8 cellular contexts compared by ENCODE assay signal in genomic region chr1:32964461-32965250, GRCh38. TPM values are rescaled to one million over a fixed set of nuclear protein-coding genes. Genes with fewer than 3 reads are reported as not detected.
DNase-seq lines count a peak whose midpoint lies in the region; ATAC-seq lines count a peak whose summit lies in the region.

Gene RNF19B, minus strand, starts transcription at chr1:32964809. Its CDS starts 124 bp downstream, at chr1:32964685.

- H3K4me1 ChIP-seq in CD4-positive, alpha-beta memory T cell (ENCODE audit: insufficient read depth, low read length) = peaks cover 38% of the 10 kb centered on the region

- H3K9me3 ChIP-seq in CD4-positive, alpha-beta memory T cell (ENCODE audit: control insufficient read depth in 1 of 2, low read length in 2 of 2) = no peaks in the 10 kb centered on the region

- peak within 1 kb of the TSS; percentile 90 to 97 (median 95) for H3K27ac Mint-ChIP-seq in CD4-positive, alpha-beta memory T cell

- POLR2A ChIA-PET in CD4-positive, alpha-beta memory T cell (lab: Charles Lee; ENCODE audit: partially characterized antibody) = interaction anchor here (0.8 to 12.9 kb wide), 32 partner anchors 10 to 217 kb away, joined by 3 to 205 read pairs (median 6); partner anchors contain the start of genes AZIN2, S100PBP, TRIM62 and YARS1

- H3K27me3 Mint-ChIP-seq in CD4-positive, alpha-beta memory T cell = no peaks in the 10 kb centered on the region

- ATAC-seq in GM19463 (IDR thresholded peaks at IDR 0.05; ENCODE audit: unreplicated experiment) = peak; percentile 90

- peak; percentile 92 to 95 (median 93) for DNase-seq in CD4-positive, alpha-beta memory T cell
- DNase-seq in HS-27A (ENCODE audit: low read depth) (peak; percentile 89), NK-92 (lab: John Stamatoyannopoulos, UW; ENCODE audit: unreplicated experiment) (peak; percentile 28), lung microvascular endothelial cell (ENCODE audit: low read depth in 2 of 2) (peak; percentile 96)
- peak; percentile 82 to 90 for DNase-seq in activated CD8-positive, alpha-beta memory T cell treated with anti-CD3 and anti-CD28 coated beads for 1 hour (ENCODE audit: extremely low read depth in 1 of 2, low read depth in 1 of 2)
- DNase-seq in effector CD4-positive, alpha-beta T cell = peak; percentile 89
- DNase-seq in stimulated activated CD4-positive, alpha-beta T cell treated with anti-CD3 and anti-CD28 coated beads, TNF-alpha, amount 100 ng/mL, for 48 hours (ENCODE audit: low read depth in 3 of 3) = peak; percentile 91 to 94 (median 93)

- H3K9me3 Mint-ChIP-seq in CD4-positive, alpha-beta memory T cell = peaks cover 0 to 1% (median 0%) of the 10 kb centered on the region in 8 donors

- H3K36me3 ChIP-seq in CD4-positive, alpha-beta memory T cell (ENCODE audit: insufficient read depth, low read length) = no peaks in the 10 kb centered on the region

- peaks cover 0 to 10% of the 10 kb centered on the region in 2 donors for H3K36me3 Mint-ChIP-seq in CD4-positive, alpha-beta memory T cell

- peaks cover 27 to 47% (median 33%) of the 10 kb centered on the region in 4 donors for H3K4me1 Mint-ChIP-seq in CD4-positive, alpha-beta memory T cell

- peak within 1 kb of the TSS; percentile 87 to 94 (median 90) for H3K4me3 Mint-ChIP-seq in CD4-positive, alpha-beta memory T cell

- intact Hi-C loops in CD4-positive, alpha-beta memory T cell (cut with micrococcal nuclease) = loop anchor here (1.0 to 5.0 kb wide), 4 partner anchors 17 to 147 kb away; partner anchors contain the start of genes AZIN2, S100PBP and YARS1

- peak within 1 kb of the TSS; percentile 63 for H3K27ac ChIP-seq in CD4-positive, alpha-beta memory T cell (ENCODE audit: low read depth, low read length)

- H3K27me3 ChIP-seq in CD4-positive, alpha-beta memory T cell (ENCODE audit: insufficient read depth, low read length) = no peaks in the 10 kb centered on the region

- CTCF ChIA-PET in CD4-positive, alpha-beta memory T cell (lab: Charles Lee; ENCODE audit: partially characterized antibody) = interaction anchor here (0.8 to 1.9 kb wide), 10 partner anchors 8 to 119 kb away, joined by 3 to 6 read pairs (median 4); no protein-coding TSS in a partner anchor

- H3K4me3 ChIP-seq in CD4-positive, alpha-beta memory T cell (ENCODE audit: low read length in 2 of 2) = peak within 1 kb of the TSS; percentile 76 to 79

RNA-seq across cellular contexts. Expression of gene RNF19B, which starts in this region (rescaled TPM):
- total RNA-seq in CD4-positive, alpha-beta memory T cell = 10 to 100 TPM; 28.5 to 30.6 TPM
- polyA plus RNA-seq in CD4-positive, alpha-beta memory T cell = 1 to 10 TPM; 1.1 to 4.8 TPM
- total RNA-seq in lung microvascular endothelial cell = 8.5 and 12.9 TPM in 2 replicates

Comparison
In these comparisons a context has a peak if more than half of its experiments do, and no peak if none do; other contexts are left out.
1. Peak in every context shown above with its lines: DNase-seq, ATAC-seq, H3K4me3 ChIP-seq and H3K27ac ChIP-seq.
2. DNase-seq: peak in every context shown above with its lines; median percentile 96 in lung microvascular endothelial cell; 93 in CD4-positive, alpha-beta memory T cell; 93 in stimulated activated CD4-positive, alpha-beta T cell treated with anti-CD3 and anti-CD28 coated beads, TNF-alpha, amount 100 ng/mL, for 48 hours; 89 in HS-27A; 89 in effector CD4-positive, alpha-beta T cell; 86 in activated CD8-positive, alpha-beta memory T cell treated with anti-CD3 and anti-CD28 coated beads for 1 hour; 28 in NK-92.